1 cellular context compared by ENCODE assay signal in genomic region chr7:21427861-21428641, GRCh38.
A peak's percentile ranks its signal among the peaks of the same experiment; 100 is the strongest.
TF ChIP-seq lines count a peak whose summit lies in the region.

Gene SP4 (plus strand): TSS chr7:21428083. CDS start chr7:21428252, 169 bp downstream.

TF ChIP-seq in SK-N-SH, 30 proteins besides CTCF, POLR2A, EP300 and RAD21 (continued from another document):
- TF ChIP-seq USF2 (IDR thresholded peaks at IDR 0.05; ENCODE audit: borderline replicate concordance, low read depth, low read length) (no peak), EZH2phosphoT487 (IDR thresholded peaks at IDR 0.05; ENCODE audit: borderline replicate concordance, low read depth) (no peak), RCOR1 (IDR thresholded peaks at IDR 0.05; ENCODE audit: low read length) (no peak), NRF1 (IDR thresholded peaks at IDR 0.05; ENCODE audit: low read depth, low read length) (peak; percentile 49; the same call in 1 of the 2 replicates), RXRA (IDR thresholded peaks at IDR 0.05; ENCODE audit: borderline replicate concordance, low read depth) (no peak), USF1 (IDR thresholded peaks at IDR 0.05; ENCODE audit: borderline replicate concordance, low read depth) (no peak), MXI1 (IDR thresholded peaks at IDR 0.05; ENCODE audit: low read depth, low read length) (peak; percentile 76)
- TF ChIP-seq, protein P1, sequence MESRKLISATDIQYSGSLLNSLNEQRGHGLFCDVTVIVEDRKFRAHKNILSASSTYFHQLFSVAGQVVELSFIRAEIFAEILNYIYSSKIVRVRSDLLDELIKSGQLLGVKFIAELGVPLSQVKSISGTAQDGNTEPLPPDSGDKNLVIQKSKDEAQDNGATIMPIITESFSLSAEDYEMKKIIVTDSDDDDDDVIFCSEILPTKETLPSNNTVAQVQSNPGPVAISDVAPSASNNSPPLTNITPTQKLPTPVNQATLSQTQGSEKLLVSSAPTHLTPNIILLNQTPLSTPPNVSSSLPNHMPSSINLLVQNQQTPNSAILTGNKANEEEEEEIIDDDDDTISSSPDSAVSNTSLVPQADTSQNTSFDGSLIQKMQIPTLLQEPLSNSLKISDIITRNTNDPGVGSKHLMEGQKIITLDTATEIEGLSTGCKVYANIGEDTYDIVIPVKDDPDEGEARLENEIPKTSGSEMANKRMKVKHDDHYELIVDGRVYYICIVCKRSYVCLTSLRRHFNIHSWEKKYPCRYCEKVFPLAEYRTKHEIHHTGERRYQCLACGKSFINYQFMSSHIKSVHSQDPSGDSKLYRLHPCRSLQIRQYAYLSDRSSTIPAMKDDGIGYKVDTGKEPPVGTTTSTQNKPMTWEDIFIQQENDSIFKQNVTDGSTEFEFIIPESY (IDR thresholded peaks at IDR 0.05; ENCODE audit: borderline replicate concordance, low read depth): no peak
